In genomic region chr6:1197309-1197708, GRCh38 we compare ENCODE assay signal across 29 cellular contexts.
"Had no signal": no experiment of that assay in that cellular context is flagged by ENCODE, and none has a peak within 500 bp of the region (broad histone marks: within the 10 kb centered on the region; RNA-seq: fewer than 3 reads in every experiment).

No MANE protein-coding gene starts in this region.

- H2AFZ ChIP-seq: neural progenitor cell, parathyroid adenoma had no signal

- H3K36me3 ChIP-seq: neural progenitor cell, ovary, spleen, suprapubic skin, tibial artery, transverse colon, upper lobe of left lung, vagina had no signal

- H3K27me3 ChIP-seq: neural progenitor cell, ovary, spleen, suprapubic skin, testis, tibial artery, transverse colon, upper lobe of left lung, vagina had no signal

- H3K4me2 ChIP-seq: neural progenitor cell, smooth muscle cell had no signal

- H3K4me3 ChIP-seq: neural progenitor cell, ovary, psoas muscle, skin epidermis, smooth muscle cell, spleen, suprapubic skin, testis, tibial artery, transverse colon, upper lobe of left lung, vagina had no signal

- FAIRE-seq: urothelium cell line had no signal

- H3K9me3 ChIP-seq: ovary, psoas muscle, suprapubic skin, testis, upper lobe of left lung, vagina had no signal

- H3K9ac ChIP-seq: neural progenitor cell, parathyroid adenoma had no signal

- H3K4me1 ChIP-seq: parathyroid adenoma, psoas muscle, spleen, suprapubic skin, testis, tibial artery, transverse colon, upper lobe of left lung, vagina had no signal

- DNase-seq: natural killer cell; occipital lobe; ovary; posterior cingulate gyrus; psoas muscle; right cardiac atrium; spleen; stimulated activated CD4-positive, alpha-beta T cell treated with anti-CD3 and anti-CD28 coated beads, Interleukin-12 subunit alpha, Interleukin-12 subunit beta, amount 100 ng/mL, for 4 hours; stimulated activated CD4-positive, alpha-beta T cell treated with anti-CD3 and anti-CD28 coated beads, Interleukin-1b, Interleukin-23, amount 100 ng/mL, for 48 hours; stimulated activated CD4-positive, alpha-beta T cell treated with anti-CD3 and anti-CD28 coated beads, Interleukin-4, amount 100 ng/mL, for 1 hour; stimulated activated CD4-positive, alpha-beta T cell treated with anti-CD3 and anti-CD28 coated beads, Interleukin-4, amount 100 ng/mL, for 4 hours; stimulated activated CD8-positive, alpha-beta memory T cell treated with anti-CD3 and anti-CD28 coated beads, Interleukin-4, amount 100 ng/mL, for 48 hours; stimulated activated naive CD4-positive, alpha-beta T cell; stimulated activated naive CD8-positive, alpha-beta T cell treated with anti-CD3 and anti-CD28 coated beads, Interleukin-15, amount 100 ng/mL, for 72 hours; stimulated activated naive CD8-positive, alpha-beta T cell treated with anti-CD3 and anti-CD28 coated beads, Interleukin-15, Interleukin-2, amounts not matched to agents 100 U/mL and 50 U/mL, for 24 hours; substantia nigra; testis; tibial artery; transverse colon; upper lobe of left lung had no signal

- ATAC-seq: natural killer cell; psoas muscle; right cardiac atrium; sciatic nerve; stimulated activated memory B cell treated with anti-CD40 and anti-IgM and Interleukin-4, amounts not matched to agents 10 μg/mL and 1 μg/mL and 100 μg/mL, for 72 hours; stimulated activated naive CD8-positive, alpha-beta T cell treated with anti-CD3 and anti-CD28 coated beads, Interleukin-15, amount 100 ng/mL, for 72 hours; stimulated activated naive CD8-positive, alpha-beta T cell treated with anti-CD3 and anti-CD28 coated beads, Interleukin-15, Interleukin-2, amounts not matched to agents 100 U/mL and 50 U/mL, for 24 hours had no signal

- H3K27ac ChIP-seq: neural progenitor cell, ovary, parathyroid adenoma, psoas muscle, skin epidermis, spleen, suprapubic skin, testis, tibial artery, transverse colon, upper lobe of left lung, vagina had no signal

- H3K79me2 ChIP-seq: parathyroid adenoma had no signal
